ENCODE assay signal across 16 cellular contexts in the genomic region with DNA sequence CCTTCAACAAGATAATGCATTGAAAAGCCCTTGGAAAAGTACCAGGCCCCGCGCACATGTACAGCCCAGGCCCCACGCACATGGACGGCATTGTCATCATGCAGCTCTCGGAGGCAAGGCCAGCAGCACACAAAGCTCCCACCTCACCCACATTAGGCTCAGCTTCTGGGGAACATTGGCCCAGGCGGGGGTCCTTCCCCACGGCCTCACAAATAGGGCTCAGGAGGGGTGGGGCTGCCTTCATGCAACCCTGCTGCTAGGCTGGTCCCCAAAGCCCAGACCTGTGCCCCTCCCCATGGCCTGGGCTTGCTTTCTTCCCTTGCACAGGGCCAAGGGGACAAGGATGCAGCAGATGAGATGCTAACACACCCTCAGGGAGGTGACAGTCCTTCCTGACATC. TPM values are rescaled to one million over a fixed set of nuclear protein-coding genes. Genes with fewer than 3 reads are reported as not detected.
A peak's percentile ranks its signal among the peaks of the same experiment; 100 is the strongest.
DNase-seq lines count a peak whose midpoint lies in the region; ATAC-seq, FAIRE-seq and TF ChIP-seq lines count a peak whose summit lies in the region.
"Had no signal": no experiment of that assay in that cellular context is flagged by ENCODE, and none has a peak within 500 bp of the region (broad histone marks: within the 10 kb centered on the region; RNA-seq: fewer than 3 reads in every experiment).

No MANE protein-coding gene starts in this region.

- H3K4me1 ChIP-seq in adrenal gland (replicated peaks in 1 of 2) = no peaks in the 10 kb centered on the region
- H3K4me1 ChIP-seq: colonic mucosa, right lobe of liver had no signal

- H3K9me3 ChIP-seq in adrenal gland (replicated peaks in 1 of 3) = no peaks in the 10 kb centered on the region
- H3K9me3 ChIP-seq: colonic mucosa, right lobe of liver had no signal

- no peaks in the 10 kb centered on the region for H3K36me3 ChIP-seq in adrenal gland (replicated peaks in 1 of 2)
- H3K36me3 ChIP-seq: colonic mucosa, right lobe of liver had no signal

- H3K4me3 ChIP-seq in adrenal gland = no peak overlapping the region
- H3K4me3 ChIP-seq: colonic mucosa, right lobe of liver had no signal

- WGBS in adrenal gland, 4 donors = 66 to 77% (median 68%) methylated on average over 4 to 7 of the region's 7 CpGs

- FAIRE-seq in urothelium cell line (lab: Jason Lieb, UNC) = peak; percentile 27

- TF ChIP-seq POLR2A in adrenal gland (IDR thresholded peaks at IDR 0.05) = no peak

- no peaks in the 10 kb centered on the region for H3K27me3 ChIP-seq in adrenal gland
- H3K27me3 ChIP-seq: colonic mucosa, right lobe of liver had no signal

- ATAC-seq in Right ventricle myocardium superior (ENCODE audit: poor library complexity) (no peak), Right ventricle myocardium inferior (no peak)
- ATAC-seq: esophagus mucosa, left ventricle myocardium superior, right lobe of liver had no signal

- H3K27ac ChIP-seq in adrenal gland = no peak overlapping the region
- H3K27ac ChIP-seq: colonic mucosa, right lobe of liver had no signal

- DNase-seq in Right ventricle myocardium superior (peak; percentile 23), Right ventricle myocardium inferior (ENCODE audit: missing footprints) (no peak), adrenal gland (peak in 4 of 7 donors; percentile 6 to 48 (median 10)), medulla oblongata (ENCODE audit: extremely low spot score) (peak; percentile 23), urothelium cell line (ENCODE audit: low spot score) (no peak), cerebellar cortex (ENCODE audit: low spot score) (no peak)
- no peak for DNase-seq in effector CD4-positive, alpha-beta T cell
- DNase-seq in effector CD8-positive, alpha-beta T cell (lab: John Stamatoyannopoulos, UW) = no peak
- DNase-seq: Kasumi-1; left ventricle myocardium superior; NCI-H1694 treated with DMSO at 0.1 percent for 48 hours; NCI-H526; stimulated activated CD4-positive, alpha-beta T cell treated with anti-CD3 and anti-CD28 coated beads, Interleukin-4, amount 100 ng/mL, for 1 hour had no signal

- intact Hi-C loops in Right ventricle myocardium superior (cut with DNase I) (no loop called here), Right ventricle myocardium inferior (cut with DNase I) (no loop called here), adrenal gland (cut with DNase I) (no loop called here)

- no peak for TF ChIP-seq CTCF in adrenal gland (IDR thresholded peaks at IDR 0.05)

RNA-seq across cellular contexts. Expression of a gene that starts 26.7 kb away (rescaled TPM):
- total RNA-seq in Right ventricle myocardium superior = 24.4 TPM
- total RNA-seq in Right ventricle myocardium inferior = 23.3 TPM
- total RNA-seq in adrenal gland = 10 to 100 TPM; 16.1 to 63.5 (median 35.2) TPM
- polyA plus RNA-seq in adrenal gland = 100 to 1,000 TPM in 2 of 3 donors, 1 to 10 TPM in 1; 9.3 to 158 (median 104) TPM

Comparison
In these comparisons a context has a peak if more than half of its experiments do, and no peak if none do; other contexts are left out.
1. DNase-seq: peak in Right ventricle myocardium superior (single experiment), adrenal gland (4 of 7) and medulla oblongata (single experiment); none in Right ventricle myocardium inferior (single experiment), urothelium cell line (single experiment), cerebellar cortex (single experiment), effector CD4-positive, alpha-beta T cell (single experiment) and effector CD8-positive, alpha-beta T cell (single experiment).